13 cellular contexts compared by ENCODE assay signal in the genomic region with DNA sequence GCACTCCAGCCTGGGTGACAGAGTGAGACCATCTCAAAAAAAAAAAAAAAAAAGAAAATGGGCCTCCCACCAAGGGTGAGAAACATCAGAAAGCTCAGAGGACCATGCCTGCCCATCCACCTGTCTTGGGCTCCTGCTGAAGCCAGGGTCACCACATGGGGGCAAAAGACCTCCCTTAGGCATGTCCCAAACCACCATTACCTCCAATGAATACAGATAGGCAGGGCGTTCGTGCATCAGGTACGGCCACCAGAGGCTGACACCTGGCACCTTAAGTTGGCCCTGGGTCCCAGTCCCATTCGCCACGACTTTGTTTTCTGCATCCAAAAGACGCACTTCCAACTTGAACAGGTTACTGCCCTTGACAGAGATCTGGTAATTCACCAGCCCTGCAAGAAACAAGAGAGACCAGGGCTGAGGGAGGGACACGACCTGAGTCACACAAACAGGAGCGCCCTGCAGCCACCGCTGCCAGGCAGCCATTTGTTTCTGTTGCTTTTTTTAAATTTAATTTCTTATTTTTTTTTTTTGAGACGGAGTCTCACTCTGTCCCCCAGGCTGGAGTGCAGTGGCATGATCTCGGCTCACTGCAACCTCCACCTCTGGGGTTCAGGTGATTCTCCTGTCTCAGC. TPM values are rescaled to one million over a fixed set of nuclear protein-coding genes. Genes with fewer than 3 reads are reported as not detected.
A peak's percentile ranks its signal among the peaks of the same experiment; 100 is the strongest.
DNase-seq lines count a peak whose midpoint lies in the region; ATAC-seq, FAIRE-seq and TF ChIP-seq lines count a peak whose summit lies in the region.
"Had no signal": no experiment of that assay in that cellular context is flagged by ENCODE, and none has a peak within 500 bp of the region (broad histone marks: within the 10 kb centered on the region; RNA-seq: fewer than 3 reads in every experiment).

No MANE protein-coding gene starts in this region.

- no peak overlapping the region for H3K4me3 ChIP-seq in BE2C (ENCODE audit: low read depth, low read length)
- H3K4me3 ChIP-seq: A549, PC-9 had no signal

- peaks cover 2% of the 10 kb centered on the region; the same call in 1 of the 2 replicates for H3K4me1 ChIP-seq in BE2C

- CTCF ChIA-PET in WTC11 (lab: Charles Lee), result interaction anchor here (0.7 to 1.0 kb wide), 2 partner anchors 37 to 725 kb away, joined by 3 to 5 read pairs; no protein-coding TSS in a partner anchor

- POLR2A ChIA-PET in WTC11 (lab: Charles Lee), result interaction anchor here (0.6 kb wide), 1 partner anchor 243 kb away, joined by 4 read pairs; no protein-coding TSS in a partner anchor

- H3K4me1 Mint-ChIP-seq in WTC11, result no peaks in the 10 kb centered on the region

- H3K36me3 Mint-ChIP-seq in WTC11, result peaks cover 37% of the 10 kb centered on the region

- H3K36me3 ChIP-seq in BE2C, result peaks cover 79% of the 10 kb centered on the region

- FAIRE-seq in GM12892 (lab: Jason Lieb, UNC), result no peak
- FAIRE-seq: A549 had no signal

- DNase-seq in BE2C, result no peak
- no peak for DNase-seq in GM12892 (ENCODE audit: insufficient read length)
- no peak for DNase-seq in WTC11 (ENCODE audit: low spot score)
- DNase-seq in mesenteric fat pad (ENCODE audit: low spot score), result peak; percentile 69
- DNase-seq in NCI-H82 treated with DMSO at 0.1 percent for 48 hours (lab: John Stamatoyannopoulos, UW; ENCODE audit: unreplicated experiment), result no peak
- DNase-seq in DMS53 (lab: John Stamatoyannopoulos, UW), result no peak
- DNase-seq: COR-L47, HCEC 1CT, NCI-H187 treated with DMSO at 0.1 percent for 48 hours, NCI-H69, PC-9 had no signal

- no peaks in the 10 kb centered on the region for H3K27me3 Mint-ChIP-seq in WTC11 (ENCODE audit: low read depth)

- ATAC-seq in WTC11, result peak; percentile 56
- no peak for ATAC-seq in GM18907 (IDR thresholded peaks at IDR 0.05; ENCODE audit: unreplicated experiment)
- ATAC-seq: A549 had no signal

- no peaks in the 10 kb centered on the region for H3K27me3 ChIP-seq in BE2C

- 0 out of 2 replicates have a peak, but pooled peaks have one; percentile 15 for TF ChIP-seq POLR2A in GM12892 (IDR thresholded peaks at IDR 0.05; ENCODE audit: low read depth, low read length)

- TF ChIP-seq CTCF in BE2C (IDR thresholded peaks at IDR 0.05; ENCODE audit: low read depth, low read length), result peak; percentile 15; the same call in 1 of the 2 replicates
- no peak for TF ChIP-seq CTCF in WTC11 (IDR thresholded peaks at IDR 0.05)

- H3K4me3 Mint-ChIP-seq in WTC11, result no peak overlapping the region

- no peak overlapping the region for H3K27ac Mint-ChIP-seq in WTC11

- H3K9me3 ChIP-seq in BE2C, result no peaks in the 10 kb centered on the region
- H3K9me3 ChIP-seq: A549 had no signal

- H3K9me3 Mint-ChIP-seq in WTC11, result no peaks in the 10 kb centered on the region

TF ChIP-seq in WTC11, 78 proteins besides CTCF, POLR2A, EP300 and RAD21:
- TF ChIP-seq ETV6 (CRISPR knock-in tag; IDR thresholded peaks at IDR 0.05) (no peak), E2F1 (CRISPR knock-in tag; IDR thresholded peaks at IDR 0.05) (no peak), HMGA2 (CRISPR knock-in tag; IDR thresholded peaks at IDR 0.05) (no peak), GRHL2 (CRISPR knock-in tag; IDR thresholded peaks at IDR 0.05; ENCODE audit: insufficient replicate concordance, severe bottlenecking) (no peak), GABPB1 (CRISPR knock-in tag; IDR thresholded peaks at IDR 0.05) (no peak), TP53 (CRISPR knock-in tag; IDR thresholded peaks at IDR 0.05) (no peak), ZNF423 (CRISPR knock-in tag; IDR thresholded peaks at IDR 0.05) (no peak), ARID4B (CRISPR knock-in tag; IDR thresholded peaks at IDR 0.05; ENCODE audit: borderline replicate concordance) (no peak), SMAD3 (CRISPR knock-in tag; IDR thresholded peaks at IDR 0.05; ENCODE audit: borderline replicate concordance) (no peak), ZNF219 (CRISPR knock-in tag; IDR thresholded peaks at IDR 0.05; ENCODE audit: borderline replicate concordance) (no peak), NR3C1 (CRISPR knock-in tag; conservative IDR thresholded peaks at IDR 0.05; ENCODE audit: low read depth) (no peak)
- TF ChIP-seq, protein P1, sequence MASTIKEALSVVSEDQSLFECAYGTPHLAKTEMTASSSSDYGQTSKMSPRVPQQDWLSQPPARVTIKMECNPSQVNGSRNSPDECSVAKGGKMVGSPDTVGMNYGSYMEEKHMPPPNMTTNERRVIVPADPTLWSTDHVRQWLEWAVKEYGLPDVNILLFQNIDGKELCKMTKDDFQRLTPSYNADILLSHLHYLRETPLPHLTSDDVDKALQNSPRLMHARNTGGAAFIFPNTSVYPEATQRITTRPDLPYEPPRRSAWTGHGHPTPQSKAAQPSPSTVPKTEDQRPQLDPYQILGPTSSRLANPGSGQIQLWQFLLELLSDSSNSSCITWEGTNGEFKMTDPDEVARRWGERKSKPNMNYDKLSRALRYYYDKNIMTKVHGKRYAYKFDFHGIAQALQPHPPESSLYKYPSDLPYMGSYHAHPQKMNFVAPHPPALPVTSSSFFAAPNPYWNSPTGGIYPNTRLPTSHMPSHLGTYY (CRISPR knock-in tag; IDR thresholded peaks at IDR 0.05), result no peak
- TF ChIP-seq, protein P2, sequence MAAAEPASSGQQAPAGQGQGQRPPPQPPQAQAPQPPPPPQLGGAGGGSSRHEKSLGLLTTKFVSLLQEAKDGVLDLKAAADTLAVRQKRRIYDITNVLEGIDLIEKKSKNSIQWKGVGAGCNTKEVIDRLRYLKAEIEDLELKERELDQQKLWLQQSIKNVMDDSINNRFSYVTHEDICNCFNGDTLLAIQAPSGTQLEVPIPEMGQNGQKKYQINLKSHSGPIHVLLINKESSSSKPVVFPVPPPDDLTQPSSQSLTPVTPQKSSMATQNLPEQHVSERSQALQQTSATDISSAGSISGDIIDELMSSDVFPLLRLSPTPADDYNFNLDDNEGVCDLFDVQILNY (CRISPR knock-in tag; IDR thresholded peaks at IDR 0.05), result no peak

RNA-seq across cellular contexts. Expression of gene GUSB, which starts 6.1 kb away (rescaled TPM):
- polyA plus RNA-seq in BE2C (2012; ENCODE audit: insufficient read depth, insufficient read length, low read depth), result 106 TPM
- 39.9 TPM for polyA plus RNA-seq in GM12892 (2012; ENCODE audit: missing spikeins)
- total RNA-seq in WTC11 (2021) (40.8 to 45.4 TPM (median 42.3 TPM) in 3 replicates), mesenteric fat pad (35.7 TPM)
